ENCODE assay signal across 8 cellular contexts in the genomic region with DNA sequence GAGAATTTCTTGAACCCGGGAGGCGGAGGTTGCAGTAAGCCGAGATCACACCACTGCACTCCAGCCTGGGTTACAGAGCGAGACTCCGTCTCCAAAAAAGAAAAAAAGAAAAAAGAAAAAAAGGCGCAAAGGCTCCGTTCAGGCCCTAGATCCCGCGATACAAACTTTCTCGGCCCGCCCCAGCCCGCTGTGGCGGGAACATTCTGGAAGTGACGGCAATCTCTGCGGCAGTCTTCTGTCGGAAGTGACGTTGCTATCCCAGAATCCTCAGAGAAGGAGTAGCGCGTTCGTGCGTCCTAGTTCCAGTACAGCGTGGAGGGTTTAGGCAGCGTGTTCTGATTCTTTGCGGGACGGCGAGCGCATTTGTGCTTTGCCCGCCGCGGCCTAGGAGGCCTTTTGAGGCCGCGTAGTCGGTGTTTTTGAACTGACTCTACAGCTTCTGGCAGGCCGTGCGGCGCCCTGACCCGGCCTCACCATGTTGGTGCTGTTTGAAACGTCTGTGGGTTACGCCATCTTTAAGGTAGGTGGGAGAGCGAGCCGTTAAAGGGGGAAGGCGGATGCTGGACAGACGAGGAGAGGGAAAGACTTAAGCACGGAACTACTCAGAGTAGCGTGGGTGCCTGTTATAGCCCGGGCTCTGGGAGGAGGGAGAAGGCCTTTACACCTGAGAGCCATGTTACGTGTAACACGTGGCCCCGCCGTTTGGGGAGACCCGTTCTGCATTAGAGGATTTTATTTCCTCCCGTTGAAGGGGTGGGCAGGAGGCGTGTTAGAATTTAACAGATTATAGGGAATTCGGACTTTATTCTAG. TPM values are rescaled to one million over a fixed set of nuclear protein-coding genes. Genes with fewer than 3 reads are reported as not detected.
DNase-seq lines count a peak whose midpoint lies in the region; ATAC-seq and TF ChIP-seq lines count a peak whose summit lies in the region.

A gene with protein sequence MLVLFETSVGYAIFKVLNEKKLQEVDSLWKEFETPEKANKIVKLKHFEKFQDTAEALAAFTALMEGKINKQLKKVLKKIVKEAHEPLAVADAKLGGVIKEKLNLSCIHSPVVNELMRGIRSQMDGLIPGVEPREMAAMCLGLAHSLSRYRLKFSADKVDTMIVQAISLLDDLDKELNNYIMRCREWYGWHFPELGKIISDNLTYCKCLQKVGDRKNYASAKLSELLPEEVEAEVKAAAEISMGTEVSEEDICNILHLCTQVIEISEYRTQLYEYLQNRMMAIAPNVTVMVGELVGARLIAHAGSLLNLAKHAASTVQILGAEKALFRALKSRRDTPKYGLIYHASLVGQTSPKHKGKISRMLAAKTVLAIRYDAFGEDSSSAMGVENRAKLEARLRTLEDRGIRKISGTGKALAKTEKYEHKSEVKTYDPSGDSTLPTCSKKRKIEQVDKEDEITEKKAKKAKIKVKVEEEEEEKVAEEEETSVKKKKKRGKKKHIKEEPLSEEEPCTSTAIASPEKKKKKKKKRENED (plus strand): TSS at position 297 of the 811 bp plus-strand sequence. CDS start 179 bp downstream, at position 476.

- H3K27ac ChIP-seq in cardiac muscle cell (peak within 1 kb of the TSS; percentile 98), parathyroid adenoma (peak within 1 kb of the TSS; percentile 92), tibial nerve (peak within 1 kb of the TSS; percentile 89 to 100 (median 98))

- no peaks in the 10 kb centered on the region for H3K36me3 ChIP-seq in cardiac muscle cell
- H3K36me3 ChIP-seq in parathyroid adenoma (ENCODE audit: control insufficient read depth, insufficient read depth, low read length), result no peaks in the 10 kb centered on the region
- H3K36me3 ChIP-seq in tibial nerve, result no peaks in the 10 kb centered on the region

- no peaks in the 10 kb centered on the region for H3K27me3 Mint-ChIP-seq in activated naive CD8-positive, alpha-beta T cell treated with anti-CD3 and anti-CD28 coated beads, Interleukin-2, amount 50 U/mL, for 24 hours

- H3K4me2 ChIP-seq in parathyroid adenoma (ENCODE audit: low read length), result peak within 1 kb of the TSS; percentile 67

- TF ChIP-seq POLR2A in tibial nerve (IDR thresholded peaks at IDR 0.05), result peak; percentile 98 to 99

- H3K36me3 Mint-ChIP-seq in activated naive CD8-positive, alpha-beta T cell treated with anti-CD3 and anti-CD28 coated beads, Interleukin-2, amount 50 U/mL, for 24 hours (ENCODE audit: low read depth), result peaks cover 17% of the 10 kb centered on the region

- H3K27me3 ChIP-seq in cardiac muscle cell (no peaks in the 10 kb centered on the region), parathyroid adenoma (ENCODE audit: control insufficient read depth, insufficient read depth, low read length) (no peaks in the 10 kb centered on the region), tibial nerve (no peaks in the 10 kb centered on the region)

- H3K9me3 Mint-ChIP-seq in activated naive CD8-positive, alpha-beta T cell treated with anti-CD3 and anti-CD28 coated beads, Interleukin-2, amount 50 U/mL, for 24 hours, result no peaks in the 10 kb centered on the region

- peak; percentile 98 to 100 for TF ChIP-seq EP300 in tibial nerve (IDR thresholded peaks at IDR 0.05)

- no peak within 1 kb of the TSS for H3K4me3 Mint-ChIP-seq in activated naive CD8-positive, alpha-beta T cell treated with anti-CD3 and anti-CD28 coated beads, Interleukin-2, amount 50 U/mL, for 24 hours

- H2AFZ ChIP-seq in parathyroid adenoma, result peak within 1 kb of the TSS; percentile 99

- peak within 1 kb of the TSS; percentile 4 for H3K9ac ChIP-seq in parathyroid adenoma

- H3K79me2 ChIP-seq in parathyroid adenoma, result peaks cover 46% of the 10 kb centered on the region

- TF ChIP-seq CTCF in GM12865 (IDR thresholded peaks at IDR 0.05; ENCODE audit: insufficient read depth, low read depth, low read length, missing control alignments), result no peak
- no peak for TF ChIP-seq CTCF in cardiac muscle cell (IDR thresholded peaks at IDR 0.05; ENCODE audit: low read depth, low read length)
- TF ChIP-seq CTCF in parathyroid adenoma (IDR thresholded peaks at IDR 0.05), result no peak
- TF ChIP-seq CTCF in tibial nerve (IDR thresholded peaks at IDR 0.05), result peak in 2 of 5 experiments; percentile 23 to 27

- DNase-seq in GM12865 (ENCODE audit: low read depth) (peak; percentile 96), NCI-H1417 treated with DMSO at 0.1 percent for 48 hours (lab: John Stamatoyannopoulos, UW) (peak; percentile 72), SW480 (ENCODE audit: low spot score) (peak; percentile 95), cardiac muscle cell (ENCODE audit: low read depth in 1 of 2, low spot score in 1 of 2) (peak; percentile 96 to 97), tibial nerve (ENCODE audit: low spot score in 2 of 2) (peak; percentile 86 to 92)
- peak; percentile 88 for DNase-seq in activated naive CD8-positive, alpha-beta T cell treated with anti-CD3 and anti-CD28 coated beads, Interleukin-2, amount 50 U/mL, for 24 hours

- WGBS in tibial nerve, 2 donors, result 0% methylated on average over 42 to 51 of the region's 54 CpGs

- no peak within 1 kb of the TSS for H3K27ac Mint-ChIP-seq in activated naive CD8-positive, alpha-beta T cell treated with anti-CD3 and anti-CD28 coated beads, Interleukin-2, amount 50 U/mL, for 24 hours

- H3K4me1 Mint-ChIP-seq in activated naive CD8-positive, alpha-beta T cell treated with anti-CD3 and anti-CD28 coated beads, Interleukin-2, amount 50 U/mL, for 24 hours, result peaks cover 23% of the 10 kb centered on the region

- H3K4me3 ChIP-seq in GM12865 (ENCODE audit: low read depth, low read length) (peak within 1 kb of the TSS; percentile 63), cardiac muscle cell (peak within 1 kb of the TSS; percentile 83), parathyroid adenoma (ENCODE audit: low read depth, low read length) (peak within 1 kb of the TSS; percentile 92), tibial nerve (peak within 1 kb of the TSS; percentile 63 to 88 (median 65))

- no peaks in the 10 kb centered on the region for H3K9me3 ChIP-seq in cardiac muscle cell (ENCODE audit: low read depth)
- H3K9me3 ChIP-seq in parathyroid adenoma (ENCODE audit: control insufficient read depth, low read length), result no peaks in the 10 kb centered on the region
- no peaks in the 10 kb centered on the region for H3K9me3 ChIP-seq in tibial nerve

- ATAC-seq in HG02763 (IDR thresholded peaks at IDR 0.05; ENCODE audit: unreplicated experiment), result peak; percentile 90
- peak; percentile 90 for ATAC-seq in activated naive CD8-positive, alpha-beta T cell treated with anti-CD3 and anti-CD28 coated beads, Interleukin-2, amount 50 U/mL, for 24 hours

- H3K4me1 ChIP-seq in cardiac muscle cell (ENCODE audit: low read depth) (peaks cover 5% of the 10 kb centered on the region), parathyroid adenoma (peaks cover 6% of the 10 kb centered on the region), tibial nerve (peaks cover 0 to 28% (median 14%) of the 10 kb centered on the region in 4 donors)

RNA-seq across cellular contexts. Expression of the gene that starts here (rescaled TPM):
- total RNA-seq in cardiac muscle cell (48.7 and 75.0 TPM in 2 replicates), tibial nerve (10 to 100 TPM; 52.9 to 72.8 (median 69.6) TPM)
- polyA plus RNA-seq in cardiac muscle cell, result 66.3 and 72.8 TPM in 2 replicates

Comparison
In these comparisons a context has a peak if more than half of its experiments do, and no peak if none do; other contexts are left out.
1. Peak in every context shown above with its lines: DNase-seq, ATAC-seq, H3K4me3 ChIP-seq and H3K27ac ChIP-seq.